Comparison of ENCODE assay signal across 8 cellular contexts in the genomic region with DNA sequence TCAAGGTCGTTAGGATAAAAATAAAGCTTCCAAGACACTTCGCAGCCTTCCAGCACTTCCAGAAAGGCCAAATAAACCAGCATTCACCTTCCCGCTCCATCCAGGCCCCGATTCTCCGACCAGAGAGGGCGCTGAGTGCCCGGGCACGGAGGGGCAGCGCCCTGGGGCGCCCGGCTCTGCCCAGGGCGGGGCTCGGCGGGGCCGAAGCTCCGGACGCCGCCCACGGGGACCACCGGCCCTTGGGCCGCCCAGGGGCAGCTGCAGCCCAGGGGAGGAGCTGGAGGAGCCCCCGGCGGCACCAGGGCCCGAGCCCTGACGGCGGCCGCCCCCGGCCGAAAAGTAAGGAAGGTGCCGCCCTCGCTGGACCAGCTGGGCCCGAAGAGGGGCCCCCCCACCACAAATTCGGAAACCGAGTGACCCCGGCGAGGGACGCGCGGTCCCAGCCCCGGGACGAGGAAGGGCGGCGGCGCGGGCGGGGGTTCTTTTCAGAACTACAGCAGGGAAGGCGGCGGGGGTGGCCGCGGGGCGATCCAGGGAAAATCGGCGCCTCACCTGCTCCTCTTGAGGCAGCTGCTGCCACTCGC. TPM values are rescaled to one million over a fixed set of nuclear protein-coding genes. Genes with fewer than 3 reads are reported as not detected.
A peak's percentile ranks its signal among the peaks of the same experiment; 100 is the strongest.
DNase-seq lines count a peak whose midpoint lies in the region; ATAC-seq and TF ChIP-seq lines count a peak whose summit lies in the region.

No MANE protein-coding gene starts in this region.

- TF ChIP-seq EP300 in ovary (IDR thresholded peaks at IDR 0.05): no peak

- H3K27ac ChIP-seq in Peyer's patch: peak overlapping the region; percentile 85 to 98 (median 95)
- peak overlapping the region; percentile 44 for H3K27ac ChIP-seq in cardiac muscle cell
- peak overlapping the region; percentile 94 for H3K27ac ChIP-seq in ovary

- DNase-seq in CD14-positive monocyte (ENCODE audit: low spot score) (no peak), Peyer's patch (peak; percentile 54 to 78 (median 71)), cardiac muscle cell (ENCODE audit: low read depth in 1 of 2, low spot score in 1 of 2) (peak; percentile 51 to 57), ovary (peak; percentile 56 to 71 (median 64)), NCI-H524 treated with DMSO at 0.1 percent for 48 hours (lab: John Stamatoyannopoulos, UW) (no peak)
- DNase-seq in activated naive CD8-positive, alpha-beta T cell treated with anti-CD3 and anti-CD28 coated beads, Interleukin-2, amount 10 ng/mL, durations not matched to agents 7 days and 5 days: no peak

- ATAC-seq in GM18907 (IDR thresholded peaks at IDR 0.05; ENCODE audit: unreplicated experiment) (peak; percentile 47), HG03280 (IDR thresholded peaks at IDR 0.05; ENCODE audit: unreplicated experiment) (peak; percentile 34)
- peak; percentile 4 for ATAC-seq in activated naive CD8-positive, alpha-beta T cell treated with anti-CD3 and anti-CD28 coated beads, Interleukin-2, amount 10 ng/mL, durations not matched to agents 7 days and 5 days (ENCODE audit: low read depth)

- POLR2A ChIA-PET in activated naive CD8-positive, alpha-beta T cell treated with anti-CD3 and anti-CD28 coated beads, Interleukin-2, amount 10 ng/mL, durations not matched to agents 7 days and 5 days (lab: Charles Lee): interaction anchor here (2.3 kb wide), 1 partner anchor 11 kb away, joined by 39 read pairs; a partner anchor contains a TSS

- H3K4me3 ChIP-seq in Peyer's patch (peak overlapping the region; percentile 65 to 90 (median 74)), cardiac muscle cell (peak overlapping the region; percentile 58), ovary (peak overlapping the region; percentile 69)

- WGBS in ovary, 3 donors: 0% methylated on average over 25 to 54 of the region's 54 CpGs

- no peaks in the 10 kb centered on the region for H3K9me3 ChIP-seq in Peyer's patch
- no peaks in the 10 kb centered on the region for H3K9me3 ChIP-seq in cardiac muscle cell (ENCODE audit: low read depth)
- no peaks in the 10 kb centered on the region for H3K9me3 ChIP-seq in ovary

- H3K9me3 Mint-ChIP-seq in CD14-positive monocyte: no peaks in the 10 kb centered on the region
- no peaks in the 10 kb centered on the region for H3K9me3 Mint-ChIP-seq in activated naive CD8-positive, alpha-beta T cell treated with anti-CD3 and anti-CD28 coated beads, Interleukin-2, amount 10 ng/mL, durations not matched to agents 7 days and 5 days

- peaks cover 42% of the 10 kb centered on the region for H3K4me1 Mint-ChIP-seq in CD14-positive monocyte
- H3K4me1 Mint-ChIP-seq in activated naive CD8-positive, alpha-beta T cell treated with anti-CD3 and anti-CD28 coated beads, Interleukin-2, amount 10 ng/mL, durations not matched to agents 7 days and 5 days: peaks cover 23% of the 10 kb centered on the region

- H3K36me3 Mint-ChIP-seq in CD14-positive monocyte: peaks cover 1 to 4% of the 10 kb centered on the region in 2 donors
- peaks cover 2% of the 10 kb centered on the region for H3K36me3 Mint-ChIP-seq in activated naive CD8-positive, alpha-beta T cell treated with anti-CD3 and anti-CD28 coated beads, Interleukin-2, amount 10 ng/mL, durations not matched to agents 7 days and 5 days

- peak overlapping the region; percentile 83 to 91 for H3K4me3 Mint-ChIP-seq in CD14-positive monocyte
- peak overlapping the region; percentile 89 for H3K4me3 Mint-ChIP-seq in activated naive CD8-positive, alpha-beta T cell treated with anti-CD3 and anti-CD28 coated beads, Interleukin-2, amount 10 ng/mL, durations not matched to agents 7 days and 5 days

- H3K27me3 Mint-ChIP-seq in CD14-positive monocyte (ENCODE audit: low read depth in 3 of 3): no peaks in the 10 kb centered on the region
- H3K27me3 Mint-ChIP-seq in activated naive CD8-positive, alpha-beta T cell treated with anti-CD3 and anti-CD28 coated beads, Interleukin-2, amount 10 ng/mL, durations not matched to agents 7 days and 5 days: no peaks in the 10 kb centered on the region

- H3K4me1 ChIP-seq in Peyer's patch (peaks cover 0 to 33% (median 6%) of the 10 kb centered on the region in 4 donors), cardiac muscle cell (ENCODE audit: low read depth) (peaks cover 13% of the 10 kb centered on the region), ovary (ENCODE audit: insufficient read depth) (peaks cover 6% of the 10 kb centered on the region)

- peak; percentile 65 for TF ChIP-seq CTCF in CD14-positive monocyte (IDR thresholded peaks at IDR 0.05)
- TF ChIP-seq CTCF in Peyer's patch (IDR thresholded peaks at IDR 0.05): peak in 5 of 6 experiments; percentile 31 to 51 (median 39)
- TF ChIP-seq CTCF in cardiac muscle cell (IDR thresholded peaks at IDR 0.05; ENCODE audit: low read depth, low read length): peak; percentile 36
- TF ChIP-seq CTCF in ovary (IDR thresholded peaks at IDR 0.05): peak in 2 of 3 donors; percentile 12 to 40

- intact Hi-C loops in CD14-positive monocyte (cut with micrococcal nuclease) (loop anchor here in 1 of 2 donors (1.0 to 2.0 kb wide), 2 partner anchors 10 to 68 kb away; a partner anchor contains a TSS), ovary (cut with DNase I) (loop anchor here in 1 of 4 donors (5.0 kb wide), 1 partner anchor 266 kb away; a partner anchor contains a TSS)

- peak overlapping the region; percentile 80 to 93 (median 90) for H3K27ac Mint-ChIP-seq in CD14-positive monocyte
- H3K27ac Mint-ChIP-seq in activated naive CD8-positive, alpha-beta T cell treated with anti-CD3 and anti-CD28 coated beads, Interleukin-2, amount 10 ng/mL, durations not matched to agents 7 days and 5 days: peak overlapping the region; percentile 74

- H3K27me3 ChIP-seq in Peyer's patch: no peaks in the 10 kb centered on the region
- H3K27me3 ChIP-seq in cardiac muscle cell: no peaks in the 10 kb centered on the region
- H3K27me3 ChIP-seq in ovary: no peaks in the 10 kb centered on the region

- H3K36me3 ChIP-seq in Peyer's patch (no peaks in the 10 kb centered on the region), cardiac muscle cell (no peaks in the 10 kb centered on the region), ovary (no peaks in the 10 kb centered on the region)

- no peak for TF ChIP-seq POLR2A in Peyer's patch (IDR thresholded peaks at IDR 0.05)
- no peak for TF ChIP-seq POLR2A in ovary (IDR thresholded peaks at IDR 0.05)

RNA-seq across cellular contexts. Expression of a gene that starts 0.3 kb away (rescaled TPM):
- polyA plus RNA-seq in CD14-positive monocyte: 10 to 100 TPM; 22.7 to 25.5 TPM
- 10 to 100 TPM; 25.5 to 38.4 (median 31.3) TPM for total RNA-seq in Peyer's patch
- total RNA-seq in activated naive CD8-positive, alpha-beta T cell treated with anti-CD3 and anti-CD28 coated beads, Interleukin-2, amount 10 ng/mL, durations not matched to agents 7 days and 5 days: 10 to 100 TPM; 36.7 to 38.1 TPM
- total RNA-seq in cardiac muscle cell: 3.1 and 4.6 TPM in 2 replicates
- polyA plus RNA-seq in cardiac muscle cell: 2.4 and 3.8 TPM in 2 replicates
- total RNA-seq in ovary: 10 to 100 TPM; 44.9 to 81.8 (median 55.7) TPM
- polyA plus RNA-seq in ovary: 10 to 100 TPM; 16.5 to 27.8 TPM

RNA-seq across cellular contexts. Expression of a gene that starts 10.5 kb away (rescaled TPM):
- polyA plus RNA-seq in CD14-positive monocyte (100 to 1,000 TPM; 232 to 341 TPM), cardiac muscle cell (99.5 and 116 TPM in 2 replicates), ovary (100 to 1,000 TPM in 1 of 2 donors, 10 to 100 TPM in 1; 49.5 to 142 TPM)
- total RNA-seq in Peyer's patch (100 to 1,000 TPM in 3 of 4 donors, 10 to 100 TPM in 1; 47.9 to 132 (median 101) TPM), cardiac muscle cell (99.7 and 132 TPM in 2 replicates), ovary (10 to 100 TPM; 53.2 to 82.9 (median 64.1) TPM)
- 10 to 100 TPM; 50.8 to 51.1 TPM for total RNA-seq in activated naive CD8-positive, alpha-beta T cell treated with anti-CD3 and anti-CD28 coated beads, Interleukin-2, amount 10 ng/mL, durations not matched to agents 7 days and 5 days

RNA-seq across cellular contexts. Expression of a gene that starts 56.6 kb away (rescaled TPM):
- 10 to 100 TPM; 34.2 to 67.3 TPM for polyA plus RNA-seq in CD14-positive monocyte
- 10 to 100 TPM in 3 of 4 donors, 1 to 10 TPM in 1; 6.8 to 20.1 (median 18.4) TPM for total RNA-seq in Peyer's patch
- 10 to 100 TPM; 15.8 to 17.3 TPM for total RNA-seq in activated naive CD8-positive, alpha-beta T cell treated with anti-CD3 and anti-CD28 coated beads, Interleukin-2, amount 10 ng/mL, durations not matched to agents 7 days and 5 days
- total RNA-seq in cardiac muscle cell: 7.6 and 10.0 TPM in 2 replicates
- polyA plus RNA-seq in cardiac muscle cell: 10.8 and 29.3 TPM in 2 replicates
- total RNA-seq in ovary: 100 to 1,000 TPM in 5 of 7 donors, 10 to 100 TPM in 2; 52.2 to 147 (median 110) TPM
- 100 to 1,000 TPM in 1 of 2 donors, 10 to 100 TPM in 1; 41.1 to 128 TPM for polyA plus RNA-seq in ovary

Comparison
In these comparisons a context has a peak if more than half of its experiments do, and no peak if none do; other contexts are left out.
1. DNase-seq: peak in Peyer's patch (3 of 3), cardiac muscle cell (2 of 2) and ovary (5 of 5); none in CD14-positive monocyte (single experiment), activated naive CD8-positive, alpha-beta T cell treated with anti-CD3 and anti-CD28 coated beads, Interleukin-2, amount 10 ng/mL, durations not matched to agents 7 days and 5 days (single experiment) and NCI-H524 treated with DMSO at 0.1 percent for 48 hours (single experiment).
2. H3K27ac ChIP-seq: peak in every context shown above with its lines; median percentile 95 in Peyer's patch; 94 in ovary; 44 in cardiac muscle cell.
3. Peak in every context shown above with its lines, with median percentiles within 50 percentile points of each other: CTCF ChIP-seq, ATAC-seq and H3K4me3 ChIP-seq.